ENCODE assay signal across 22 cellular contexts in genomic region chr2:101850450-101850849, GRCh38.
DNase-seq lines count a peak whose midpoint lies in the region; ATAC-seq, FAIRE-seq and TF ChIP-seq lines count a peak whose summit lies in the region.
"Had no signal": no experiment of that assay in that cellular context is flagged by ENCODE, and none has a peak within 500 bp of the region (broad histone marks: within the 10 kb centered on the region; RNA-seq: fewer than 3 reads in every experiment).

No MANE protein-coding gene starts in this region.

- H3K36me3 ChIP-seq in bronchial epithelial cell (ENCODE audit: control insufficient read depth, insufficient read depth, low read length), result no peaks in the 10 kb centered on the region
- peaks cover 10 to 100% of the 10 kb centered on the region in 2 experiments for H3K36me3 ChIP-seq in mesenchymal stem cell (ENCODE audit: control insufficient read depth in 1 of 2, insufficient read depth in 2 of 2, low read depth in 1 of 2, low read length in 2 of 2)
- H3K36me3 ChIP-seq: BE2C had no signal

- H3K27me3 ChIP-seq in bronchial epithelial cell (ENCODE audit: control insufficient read depth, insufficient read depth, low read length), result no peaks in the 10 kb centered on the region
- H3K27me3 ChIP-seq in mesenchymal stem cell (ENCODE audit: control insufficient read depth in 1 of 2, insufficient read depth in 1 of 2, low read length in 2 of 2), result no peaks in the 10 kb centered on the region
- H3K27me3 ChIP-seq: BE2C had no signal

- H2AFZ ChIP-seq in mesenchymal stem cell (ENCODE audit: low read depth, low read length), result no peak overlapping the region

- H3K79me1 ChIP-seq in mesenchymal stem cell (replicated peaks; ENCODE audit: low read length, poor library complexity, severe bottlenecking), result peaks cover 33% of the 10 kb centered on the region

- H4K91ac ChIP-seq in mesenchymal stem cell (ENCODE audit: low read length), result no peak overlapping the region

- H2AK5ac ChIP-seq in mesenchymal stem cell (ENCODE audit: low read length, severe bottlenecking), result no peak overlapping the region

- WGBS in mesenchymal stem cell, result no CpG with 5 or more reads among the region's 2 CpGs

- intact Hi-C loops in left colon (cut with DNase I, micrococcal nuclease), result no loop called here

- H2BK120ac ChIP-seq in mesenchymal stem cell (ENCODE audit: low read depth, low read length), result no peak overlapping the region

- H3K4me1 Mint-ChIP-seq in HFFc6 (ENCODE audit: low read depth), result peaks cover 50% of the 10 kb centered on the region

- H3K4ac ChIP-seq in mesenchymal stem cell (ENCODE audit: low read depth in 1 of 2, low read length in 2 of 2), result no peak overlapping the region

- H3K36me3 Mint-ChIP-seq in HFFc6 (ENCODE audit: low read depth), result peaks cover 35% of the 10 kb centered on the region

- no peak for ATAC-seq in left colon
- ATAC-seq: HCT116 had no signal

- no peaks in the 10 kb centered on the region for H3K9me3 ChIP-seq in mesenchymal stem cell (ENCODE audit: control insufficient read depth, low read length)
- H3K9me3 ChIP-seq: BE2C had no signal

- H2BK15ac ChIP-seq in mesenchymal stem cell (ENCODE audit: low read depth, poor library complexity, severe bottlenecking), result no peak overlapping the region

- no peak overlapping the region for H3K4me3 Mint-ChIP-seq in HFFc6

- H3K4me1 ChIP-seq in mesenchymal stem cell (ENCODE audit: control insufficient read depth, insufficient read depth, low read depth, low read length), result no peaks in the 10 kb centered on the region
- H3K4me1 ChIP-seq: BE2C had no signal

- peak overlapping the region; percentile 47 for H3K9ac ChIP-seq in mesenchymal stem cell (ENCODE audit: low read length)

- no peak overlapping the region for H3K14ac ChIP-seq in mesenchymal stem cell (ENCODE audit: low read length in 2 of 2)

- FAIRE-seq in bronchial epithelial cell (lab: Jason Lieb, UNC), result no peak
- FAIRE-seq: GM19239 had no signal

- peak overlapping the region; percentile 62; the same call in 1 of the 2 replicates for H3K27ac Mint-ChIP-seq in HFFc6

- H3K27ac ChIP-seq in 22Rv1, result peak overlapping the region; percentile 26; the same call in 1 of the 2 replicates
- H3K27ac ChIP-seq in mesenchymal stem cell (ENCODE audit: low read length, poor library complexity, severe bottlenecking), result no peak overlapping the region
- H3K27ac ChIP-seq: HL-60 had no signal

- no peak overlapping the region for H3K18ac ChIP-seq in mesenchymal stem cell (ENCODE audit: low read depth in 1 of 2, low read length in 2 of 2)

- H4K8ac ChIP-seq in mesenchymal stem cell (ENCODE audit: low read length), result no peak overlapping the region

- H3K4me3 ChIP-seq in bronchial epithelial cell (ENCODE audit: low read depth, low read length) (no peak overlapping the region), mesenchymal stem cell (ENCODE audit: insufficient read depth in 1 of 2, low read depth in 1 of 2, low read length in 2 of 2) (no peak overlapping the region)

- no peak overlapping the region for H2BK5ac ChIP-seq in mesenchymal stem cell (ENCODE audit: low read depth, low read length, poor library complexity, severe bottlenecking)

- no peak for TF ChIP-seq CTCF in 22Rv1 (IDR thresholded peaks at IDR 0.05)
- no peak for TF ChIP-seq CTCF in HFFc6 (IDR thresholded peaks at IDR 0.05)
- no peak for TF ChIP-seq CTCF in bronchial epithelial cell (IDR thresholded peaks at IDR 0.05; ENCODE audit: insufficient read depth, low read length, severe bottlenecking)

- no peaks in the 10 kb centered on the region for H3K9me3 Mint-ChIP-seq in HFFc6

- no peak overlapping the region for H2BK12ac ChIP-seq in mesenchymal stem cell (ENCODE audit: low read length in 2 of 2)

- H3K4me2 ChIP-seq in mesenchymal stem cell (ENCODE audit: low read length, poor library complexity, severe bottlenecking), result no peak overlapping the region

- H3K23ac ChIP-seq in mesenchymal stem cell (ENCODE audit: low read length in 2 of 2), result no peak overlapping the region

- no peak for DNase-seq in HFFc6
- peak; percentile 94 for DNase-seq in bronchial epithelial cell (ENCODE audit: low read depth)
- no peak for DNase-seq in mesenchymal stem cell
- DNase-seq in NCI-H524 (lab: John Stamatoyannopoulos, UW), result no peak
- DNase-seq in stimulated activated CD4-positive, alpha-beta T cell treated with anti-CD3 and anti-CD28 coated beads, Interleukin-4, amount 100 ng/mL, for 1 hour, result no peak
- DNase-seq in OCI-M2 (lab: John Stamatoyannopoulos, UW; ENCODE audit: unreplicated experiment), result no peak
- no peak for DNase-seq in left colon
- DNase-seq: BE2C, DMS79, GOT3, KBM-7, NCI-H1092 treated with DMSO at 0.1 percent for 48 hours, NCI-H1436 treated with DMSO at 0.1 percent for 48 hours, NCI-H2029, NCI-H226, NCI-H510A treated with DMSO at 0.1 percent for 48 hours, OCI-M1, SHP77 had no signal

- peaks cover 6% of the 10 kb centered on the region for H3K27me3 Mint-ChIP-seq in HFFc6 (ENCODE audit: insufficient read depth)
